Comparison of ENCODE assay signal across 1 cellular context in the genomic region with DNA sequence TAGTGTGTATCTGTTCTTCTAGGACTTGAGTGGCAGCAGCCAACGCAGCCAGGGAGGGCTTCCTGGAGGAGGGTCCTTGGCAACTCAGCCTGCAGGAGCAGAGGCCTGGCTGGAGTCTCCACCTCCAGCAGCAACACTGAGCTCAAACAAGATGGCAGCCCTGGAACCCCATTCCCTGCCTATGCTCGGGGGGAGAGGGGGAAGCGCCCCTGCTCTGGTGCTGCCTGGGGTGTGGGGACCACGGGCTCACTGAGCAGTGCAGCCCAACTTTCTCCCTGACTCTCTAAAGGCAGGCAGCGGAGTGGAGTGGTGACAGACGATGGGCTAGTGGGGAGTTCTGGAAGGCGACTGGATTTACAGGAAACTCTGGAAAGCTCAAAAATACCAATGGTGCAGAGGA.
TF ChIP-seq lines count a peak whose summit lies in the region.

No MANE protein-coding gene starts in this region.

TF ChIP-seq in K562, 482 proteins besides CTCF, POLR2A, EP300 and RAD21 (continued from another document):
- TF ChIP-seq, protein P1, sequence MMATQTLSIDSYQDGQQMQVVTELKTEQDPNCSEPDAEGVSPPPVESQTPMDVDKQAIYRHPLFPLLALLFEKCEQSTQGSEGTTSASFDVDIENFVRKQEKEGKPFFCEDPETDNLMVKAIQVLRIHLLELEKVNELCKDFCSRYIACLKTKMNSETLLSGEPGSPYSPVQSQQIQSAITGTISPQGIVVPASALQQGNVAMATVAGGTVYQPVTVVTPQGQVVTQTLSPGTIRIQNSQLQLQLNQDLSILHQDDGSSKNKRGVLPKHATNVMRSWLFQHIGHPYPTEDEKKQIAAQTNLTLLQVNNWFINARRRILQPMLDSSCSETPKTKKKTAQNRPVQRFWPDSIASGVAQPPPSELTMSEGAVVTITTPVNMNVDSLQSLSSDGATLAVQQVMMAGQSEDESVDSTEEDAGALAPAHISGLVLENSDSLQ (IDR thresholded peaks at IDR 0.05): 0 out of 2 replicates have a peak, but pooled peaks have one; percentile 33
- TF ChIP-seq BCOR (IDR thresholded peaks at IDR 0.05) (0 out of 2 replicates have a peak, but pooled peaks have one; percentile 20), SUPT5H (IDR thresholded peaks at IDR 0.05) (no peak), L3MBTL2 (IDR thresholded peaks at IDR 0.05) (0 out of 2 replicates have a peak, but pooled peaks have one; percentile 2)
- TF ChIP-seq, protein P2, sequence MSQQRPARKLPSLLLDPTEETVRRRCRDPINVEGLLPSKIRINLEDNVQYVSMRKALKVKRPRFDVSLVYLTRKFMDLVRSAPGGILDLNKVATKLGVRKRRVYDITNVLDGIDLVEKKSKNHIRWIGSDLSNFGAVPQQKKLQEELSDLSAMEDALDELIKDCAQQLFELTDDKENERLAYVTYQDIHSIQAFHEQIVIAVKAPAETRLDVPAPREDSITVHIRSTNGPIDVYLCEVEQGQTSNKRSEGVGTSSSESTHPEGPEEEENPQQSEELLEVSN (IDR thresholded peaks at IDR 0.05; ENCODE audit: borderline replicate concordance in 1 of 2, extremely low read depth in 1 of 2, insufficient read depth in 1 of 2, insufficient read length in 1 of 2, low read depth in 1 of 2, low read length in 1 of 2, poor library complexity in 1 of 2, severe bottlenecking in 1 of 2): no peak
